ENCODE assay signal across 8 cellular contexts in genomic region chr4:42568610-42569207, GRCh38.
A peak's percentile ranks its signal among the peaks of the same experiment; 100 is the strongest.
DNase-seq lines count a peak whose midpoint lies in the region; ATAC-seq, FAIRE-seq and TF ChIP-seq lines count a peak whose summit lies in the region.

No MANE protein-coding gene starts in this region.

- CTCF ChIA-PET in H1 (lab: Charles Lee; ENCODE audit: partially characterized antibody) = interaction anchor here (0.6 to 2.6 kb wide), 26 partner anchors 9 to 522 kb away, joined by 3 to 19 read pairs (median 4); no protein-coding TSS in a partner anchor

- H3K4me2 ChIP-seq in H1 (ENCODE audit: insufficient read depth in 1 of 2, low read depth in 2 of 2, low read length in 2 of 2) = no peak overlapping the region

- no peak overlapping the region for H4K5ac ChIP-seq in H1 (ENCODE audit: insufficient read length, low read depth, low read length)

- no peaks in the 10 kb centered on the region for H4K20me1 ChIP-seq in H1 (replicated peaks in 1 of 2; ENCODE audit: control insufficient read depth in 1 of 2, insufficient read depth in 2 of 2, low read length in 2 of 2)

- no peak overlapping the region for H3K56ac ChIP-seq in H1 (replicated peaks; ENCODE audit: insufficient read length, low read depth, low read length)

- H2BK12ac ChIP-seq in H1 (ENCODE audit: low read depth, low read length) = no peak overlapping the region

- no peak overlapping the region for H4K8ac ChIP-seq in H1 (ENCODE audit: extremely low read depth, insufficient read depth, low read length)

- H3K4me1 ChIP-seq in H1 (replicated peaks in 1 of 4; ENCODE audit: control insufficient read depth in 3 of 4, insufficient read depth in 4 of 4, low read length in 3 of 4) = no peaks in the 10 kb centered on the region

- peak; percentile 88 to 91 for TF ChIP-seq RAD21 in H1 (IDR thresholded peaks at IDR 0.05 in 1 of 2, conservative IDR thresholded peaks at IDR 0.05 in 1 of 2; ENCODE audit: low read depth in 2 of 2, low read length in 2 of 2)

- no peak overlapping the region for H3K4ac ChIP-seq in H1 (replicated peaks; ENCODE audit: insufficient read length, low read depth, low read length)

- H3K9me3 ChIP-seq in H1 (ENCODE audit: insufficient read depth in 2 of 2, low read depth in 1 of 2, low read length in 1 of 2) = no peaks in the 10 kb centered on the region

- ATAC-seq in GM19438 (IDR thresholded peaks at IDR 0.05; ENCODE audit: low read depth, unreplicated experiment) = peak; percentile 92
- peak; percentile 96 for ATAC-seq in HG03520 (IDR thresholded peaks at IDR 0.05; ENCODE audit: unreplicated experiment)

- no peak overlapping the region for H3K14ac ChIP-seq in H1 (ENCODE audit: insufficient read length)

- TF ChIP-seq CTCF in H1 (IDR thresholded peaks at IDR 0.05; ENCODE audit: control extremely low read depth in 1 of 3, insufficient read depth in 1 of 3, low read depth in 1 of 3, low read length in 3 of 3) = peak in 2 of 3 experiments; percentile 68 to 79; a peak in 3 of 4 replicates

- H3K36me3 ChIP-seq in H1 (ENCODE audit: control insufficient read depth in 2 of 4, insufficient read depth in 4 of 4, low read length in 3 of 4) = no peaks in the 10 kb centered on the region

- no peak for TF ChIP-seq EP300 in H1 (IDR thresholded peaks at IDR 0.05; ENCODE audit: borderline replicate concordance in 1 of 2, low read depth in 2 of 2, low read length in 2 of 2)

- H3K27ac ChIP-seq in H1 (ENCODE audit: low read depth, low read length) = no peak overlapping the region

- no peak overlapping the region for H3K9ac ChIP-seq in H1 (replicated peaks in 1 of 4; ENCODE audit: extremely low read depth in 1 of 4, low read depth in 3 of 4, low read length in 3 of 4)

- 20% methylated on average over 4 of the region's 4 CpGs; no CpG with 5 or more reads in 1 of the 2 experiments for WGBS in H1 (ENCODE audit: extremely low coverage in 1 of 2, insufficient coverage in 1 of 2, insufficient read length in 1 of 2, insufficient replicate concordance in 2 of 2, low coverage in 1 of 2, low lambda C conversion rate in 2 of 2, missing lambda C conversion rate in 1 of 2), 2 experiments

- no peak overlapping the region for H3K23ac ChIP-seq in H1 (ENCODE audit: insufficient read length)

- H3K79me1 ChIP-seq in H1 (ENCODE audit: low read depth, low read length) = no peaks in the 10 kb centered on the region

- peak; percentile 96 for FAIRE-seq in H1 (lab: Jason Lieb, UNC)

- no peaks in the 10 kb centered on the region for H3K23me2 ChIP-seq in H1 (ENCODE audit: low read depth, low read length)

- no peak overlapping the region for H2AFZ ChIP-seq in H1 (ENCODE audit: low read length)

- H2BK20ac ChIP-seq in H1 (ENCODE audit: low read length) = no peak overlapping the region

- H3K79me2 ChIP-seq in H1 (ENCODE audit: control insufficient read depth in 1 of 2, insufficient read depth in 2 of 2, low read length in 2 of 2) = no peaks in the 10 kb centered on the region

- H2BK120ac ChIP-seq in H1 (replicated peaks; ENCODE audit: low read depth, low read length) = no peak overlapping the region

- POLR2A ChIA-PET in H1 (lab: Charles Lee; ENCODE audit: partially characterized antibody) = no interaction called here

- no peak overlapping the region for H2BK5ac ChIP-seq in H1 (ENCODE audit: low read depth, low read length)

- H4K91ac ChIP-seq in H1 (replicated peaks; ENCODE audit: insufficient read length, low read length) = no peak overlapping the region

- H2AK5ac ChIP-seq in H1 (ENCODE audit: low read depth, low read length) = no peak overlapping the region

- no peak overlapping the region for H3K4me3 ChIP-seq in H1 (ENCODE audit: extremely low read depth in 1 of 4, insufficient read depth in 2 of 4, low read depth in 3 of 4, low read length in 4 of 4)

- DNase-seq in COLO668 (lab: John Stamatoyannopoulos, UW; ENCODE audit: unreplicated experiment) = peak; percentile 64
- peak; percentile 42 for DNase-seq in NCI-H69 (lab: John Stamatoyannopoulos, UW)
- DNase-seq in activated CD4-positive, alpha-beta T cell treated with anti-CD3 and anti-CD28 coated beads, Interleukin-2, amount 50 U/mL, for 48 hours = peak; percentile 49 to 72
- peak; percentile 9 to 54 for DNase-seq in H1 (ENCODE audit: low read depth in 1 of 2, low spot score in 2 of 2)
- peak; percentile 90 for DNase-seq in midbrain (lab: John Stamatoyannopoulos, UW)
- peak; percentile 26 for DNase-seq in stimulated activated CD8-positive, alpha-beta memory T cell treated with anti-CD3 and anti-CD28 coated beads, Interleukin-7, amount 100 ng/mL, for 24 hours (ENCODE audit: low read depth)

- no peak overlapping the region for H2BK15ac ChIP-seq in H1 (ENCODE audit: low read length)

- H3K27me3 ChIP-seq in H1 (replicated peaks in 1 of 4; ENCODE audit: control insufficient read depth in 3 of 4, extremely low read depth in 1 of 4, insufficient read depth in 3 of 4, low read length in 3 of 4) = no peaks in the 10 kb centered on the region

- no peak for TF ChIP-seq POLR2A in H1 (IDR thresholded peaks at IDR 0.05; ENCODE audit: control extremely low read depth in 1 of 2, low read depth in 2 of 2, low read length in 2 of 2)

- H3K18ac ChIP-seq in H1 (ENCODE audit: extremely low read depth, low read length) = no peak overlapping the region

TF ChIP-seq in H1, 55 proteins besides CTCF, POLR2A, EP300 and RAD21:
- TF ChIP-seq TAF1 (IDR thresholded peaks at IDR 0.05; ENCODE audit: low read depth, low read length) (no peak), TAF7 (optimal IDR thresholded peaks at IDR 0.05; ENCODE audit: borderline replicate concordance, low read depth, low read length) (no peak), NANOG (IDR thresholded peaks at IDR 0.05; ENCODE audit: insufficient read depth, low read depth, low read length, poor library complexity, severe bottlenecking) (no peak), CBX8 (IDR thresholded peaks at IDR 0.05; ENCODE audit: borderline replicate concordance, low read depth, low read length) (no peak), ATF2 (IDR thresholded peaks at IDR 0.05; ENCODE audit: low read length) (no peak), CHD2 (IDR thresholded peaks at IDR 0.05; ENCODE audit: low read length) (no peak), TCF12 (IDR thresholded peaks at IDR 0.05; ENCODE audit: low read depth, low read length) (no peak)
TF ChIP-seq in H1: peak in this region for 0.

Comparison
In these comparisons a context has a peak if more than half of its experiments do, and no peak if none do; other contexts are left out.
1. DNase-seq: peak in every context shown above with its lines; median percentile 90 in midbrain; 64 in COLO668; 60 in activated CD4-positive, alpha-beta T cell treated with anti-CD3 and anti-CD28 coated beads, Interleukin-2, amount 50 U/mL, for 48 hours; 42 in NCI-H69; 32 in H1; 26 in stimulated activated CD8-positive, alpha-beta memory T cell treated with anti-CD3 and anti-CD28 coated beads, Interleukin-7, amount 100 ng/mL, for 24 hours.